Comparison of ENCODE assay signal across 18 cellular contexts in the genomic region with DNA sequence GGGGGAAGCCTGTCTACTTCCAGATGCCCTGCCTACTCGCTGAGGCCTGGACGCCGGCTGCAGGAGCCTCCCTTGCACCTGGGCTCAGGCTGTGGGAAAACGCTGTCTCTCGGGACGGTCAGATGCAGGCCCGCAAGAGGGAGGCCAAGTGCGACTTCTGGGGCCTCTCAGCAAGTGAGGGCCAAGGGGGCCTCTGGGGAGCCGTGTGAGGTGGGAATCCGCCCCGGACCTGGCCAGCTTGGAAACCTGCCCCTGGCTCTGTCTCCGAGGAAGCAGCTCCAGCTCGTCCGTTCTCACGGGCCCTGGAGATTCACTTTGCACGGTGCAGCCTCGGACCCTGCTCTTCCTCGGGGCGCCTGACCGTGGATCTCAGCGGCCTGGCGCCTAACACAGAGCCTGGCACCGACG. TPM values are rescaled to one million over a fixed set of nuclear protein-coding genes. Genes with fewer than 3 reads are reported as not detected.
A peak's percentile ranks its signal among the peaks of the same experiment; 100 is the strongest.
DNase-seq lines count a peak whose midpoint lies in the region; ATAC-seq and TF ChIP-seq lines count a peak whose summit lies in the region.
"Had no signal": no experiment of that assay in that cellular context is flagged by ENCODE, and none has a peak within 500 bp of the region (broad histone marks: within the 10 kb centered on the region; RNA-seq: fewer than 3 reads in every experiment).

No MANE protein-coding gene starts in this region.

- no peak for TF ChIP-seq POLR2A in IMR-90 (IDR thresholded peaks at IDR 0.05; ENCODE audit: low read depth, low read length)
- TF ChIP-seq POLR2A in spleen (IDR thresholded peaks at IDR 0.05) = no peak

- peaks cover 3% of the 10 kb centered on the region; the same call in 1 of the 2 replicates for H4K20me1 ChIP-seq in IMR-90 (ENCODE audit: insufficient read depth, low read length)

- H3K9ac ChIP-seq in IMR-90 (ENCODE audit: low read depth, low read length) = no peak overlapping the region

- no peak overlapping the region for H3K4me2 ChIP-seq in IMR-90 (ENCODE audit: low read depth, low read length)

- H2BK5ac ChIP-seq in IMR-90 (ENCODE audit: low read depth, low read length, poor library complexity, severe bottlenecking) = no peak overlapping the region

- H4K5ac ChIP-seq in IMR-90 (ENCODE audit: low read depth, low read length) = no peak overlapping the region

- H3K79me1 ChIP-seq in IMR-90 (ENCODE audit: low read depth in 1 of 2, low read length in 2 of 2) = peaks cover 0 to 5% of the 10 kb centered on the region in 2 experiments; a peak in 2 of 4 replicates

- POLR2A ChIA-PET in IMR-90 (lab: Charles Lee; ENCODE audit: unreplicated experiment) = no interaction called here

- H3K4ac ChIP-seq in IMR-90 (ENCODE audit: low read depth, low read length) = peak overlapping the region; percentile 32; the same call in 1 of the 2 replicates

- dilution Hi-C loops in IMR-90 (cut with HindIII; ENCODE audit: low sequenced_read_pairs, unreplicated experiment) = no loop called here

- H2AK5ac ChIP-seq in IMR-90 (ENCODE audit: low read depth, low read length) = 0 out of 2 replicates have a peak overlapping the region, but pooled peaks have one; percentile 4

- no peak overlapping the region for H2BK120ac ChIP-seq in IMR-90 (ENCODE audit: low read depth, low read length)

- CTCF ChIA-PET in IMR-90 (lab: Yijun Ruan, JAX) = interaction anchor here (1.3 kb wide), 1 partner anchor 175 kb away, joined by 8 read pairs; no protein-coding TSS in a partner anchor

- H3K18ac ChIP-seq in IMR-90 (ENCODE audit: low read depth, low read length) = no peak overlapping the region; the same call in 1 of the 2 replicates

- H3K9me1 ChIP-seq in IMR-90 (ENCODE audit: insufficient read depth, low read length) = no peaks in the 10 kb centered on the region; the same call in 1 of the 2 replicates

- peak overlapping the region; percentile 8 for H2AK9ac ChIP-seq in IMR-90 (replicated peaks; ENCODE audit: low read depth, low read length, poor library complexity)

- H3K36me3 ChIP-seq in IMR-90 (ENCODE audit: control insufficient read depth, insufficient read depth, low read length) (peaks cover 15% of the 10 kb centered on the region), spleen (peaks cover 0 to 55% (median 28%) of the 10 kb centered on the region in 6 donors)

- H3K27ac ChIP-seq in IMR-90 (ENCODE audit: insufficient read depth, low read length) (no peak overlapping the region), cingulate gyrus (ENCODE audit: low read depth, low read length) (peak overlapping the region; percentile 29), layer of hippocampus (ENCODE audit: low read depth, low read length) (peak overlapping the region; percentile 13), temporal lobe (ENCODE audit: low read depth, low read length) (peak overlapping the region; percentile 30), spleen (no peak overlapping the region)
- H3K27ac ChIP-seq: VCaP had no signal

- H3K14ac ChIP-seq in IMR-90 (replicated peaks; ENCODE audit: low read depth, low read length) = no peak overlapping the region

- H2AFZ ChIP-seq in IMR-90 (replicated peaks; ENCODE audit: low read length, poor library complexity) = peak overlapping the region; percentile 4

- no TSS peak for BruUV-seq in IMR-90 (replicated peaks; lab: Mats Ljungman, UMichigan)

- DNase-seq in IMR-90 (no peak), foreskin melanocyte (no peak), spleen (no peak), GOT3 (lab: John Stamatoyannopoulos, UW) (no peak)
- DNase-seq: activated CD4-positive, alpha-beta T cell treated with anti-CD3 and anti-CD28 coated beads, Interleukin-2, amount 50 U/mL, for 48 hours; activated gamma-delta T cell; CD8-positive, alpha-beta memory T cell; natural killer cell; NCI-H1092; NCI-H524 treated with DMSO at 0.1 percent for 48 hours had no signal

- no peak overlapping the region for H4K8ac ChIP-seq in IMR-90 (ENCODE audit: low read depth in 2 of 2, low read length in 2 of 2)

- TF ChIP-seq RAD21 in IMR-90 (IDR thresholded peaks at IDR 0.05; ENCODE audit: low read length) = no peak

- H3K9me3 ChIP-seq in IMR-90 (ENCODE audit: control insufficient read depth, insufficient read depth, low read length) = 0 out of 2 replicates have a peak, but pooled peaks cover 2% of the 10 kb centered on the region
- H3K9me3 ChIP-seq in spleen = no peaks in the 10 kb centered on the region
- H3K9me3 ChIP-seq: thyroid gland had no signal

- in situ Hi-C loops in IMR-90 (cut with MboI; ENCODE audit: low sequenced_read_pairs) = no loop called here

- H3K56ac ChIP-seq in IMR-90 (ENCODE audit: extremely low read depth, insufficient read depth, low read length) = no peak overlapping the region

- TF ChIP-seq CTCF in IMR-90 (conservative IDR thresholded peaks at IDR 0.05; ENCODE audit: low read depth, low read length) (no peak), spleen (IDR thresholded peaks at IDR 0.05 in 8 of 11, conservative IDR thresholded peaks at IDR 0.05 in 3 of 11) (no peak)

- peaks cover 13% of the 10 kb centered on the region for H3K4me1 ChIP-seq in IMR-90 (ENCODE audit: control insufficient read depth, insufficient read depth, low read length)
- H3K4me1 ChIP-seq in spleen = no peaks in the 10 kb centered on the region

- H2BK15ac ChIP-seq in IMR-90 (ENCODE audit: low read depth, low read length) = no peak overlapping the region

- ATAC-seq in IMR-90 (ENCODE audit: low read depth) (no peak), HG03175 (IDR thresholded peaks at IDR 0.05; ENCODE audit: unreplicated experiment) (no peak)
- ATAC-seq: natural killer cell had no signal

- H3K4me3 ChIP-seq in IMR-90 (ENCODE audit: insufficient read depth, low read depth, low read length) (no peak overlapping the region), spleen (no peak overlapping the region)
- H3K4me3 ChIP-seq: thyroid gland had no signal

- H2BK20ac ChIP-seq in IMR-90 (ENCODE audit: low read depth, low read length) = no peak overlapping the region

- no peak overlapping the region; the same call in 1 of the 2 replicates for H4K91ac ChIP-seq in IMR-90 (ENCODE audit: insufficient read depth, low read depth, low read length)

- H3K27me3 ChIP-seq in IMR-90 (ENCODE audit: control insufficient read depth, insufficient read depth, low read length) (no peaks in the 10 kb centered on the region), layer of hippocampus (ENCODE audit: control insufficient read depth, insufficient read depth, low read length) (no peaks in the 10 kb centered on the region), spleen (replicated peaks in 1 of 7) (no peaks in the 10 kb centered on the region)
- H3K27me3 ChIP-seq: thyroid gland had no signal

- intact Hi-C loops in IMR-90 (cut with micrococcal nuclease) = loop anchor here (1.0 to 10.0 kb wide), 3 partner anchors 78 to 217 kb away; no protein-coding TSS in a partner anchor
- intact Hi-C loops in spleen (cut with DNase I; ENCODE audit: low total_unique reads) = no loop called here

- 68% methylated on average over 12 of the region's 24 CpGs; no CpG with 5 or more reads in 1 of the 2 experiments for WGBS in IMR-90 (ENCODE audit: extremely low coverage in 2 of 2, insufficient read length in 1 of 2), 2 experiments
- WGBS in spleen, 5 donors = 90 to 95% (median 92%) methylated on average over 8 to 24 of the region's 24 CpGs

- no peak overlapping the region for H3K23ac ChIP-seq in IMR-90 (ENCODE audit: low read depth, low read length)

TF ChIP-seq in IMR-90, 13 proteins besides CTCF, POLR2A, EP300 and RAD21:
- no peak for TF ChIP-seq MAZ (IDR thresholded peaks at IDR 0.05; ENCODE audit: borderline replicate concordance, low read depth, low read length)
- TF ChIP-seq FOS (IDR thresholded peaks at IDR 0.05; ENCODE audit: low read depth, low read length) = no peak
- no peak for TF ChIP-seq BHLHE40 (IDR thresholded peaks at IDR 0.05; ENCODE audit: low read depth, low read length)
- no peak for TF ChIP-seq CHD1 (IDR thresholded peaks at IDR 0.05; ENCODE audit: low read depth, low read length)
- TF ChIP-seq, protein P1, sequence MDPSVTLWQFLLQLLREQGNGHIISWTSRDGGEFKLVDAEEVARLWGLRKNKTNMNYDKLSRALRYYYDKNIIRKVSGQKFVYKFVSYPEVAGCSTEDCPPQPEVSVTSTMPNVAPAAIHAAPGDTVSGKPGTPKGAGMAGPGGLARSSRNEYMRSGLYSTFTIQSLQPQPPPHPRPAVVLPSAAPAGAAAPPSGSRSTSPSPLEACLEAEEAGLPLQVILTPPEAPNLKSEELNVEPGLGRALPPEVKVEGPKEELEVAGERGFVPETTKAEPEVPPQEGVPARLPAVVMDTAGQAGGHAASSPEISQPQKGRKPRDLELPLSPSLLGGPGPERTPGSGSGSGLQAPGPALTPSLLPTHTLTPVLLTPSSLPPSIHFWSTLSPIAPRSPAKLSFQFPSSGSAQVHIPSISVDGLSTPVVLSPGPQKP (IDR thresholded peaks at IDR 0.05; ENCODE audit: borderline replicate concordance, low read depth, low read length) = no peak
TF ChIP-seq in IMR-90: peak in this region for 0.

RNA-seq across cellular contexts. Expression of gene CRTC1, which starts 11.4 kb away (rescaled TPM):
- total RNA-seq in IMR-90 (2012; rRNA removed) (0.18 and 0.28 TPM in 2 replicates), temporal lobe (13.3 TPM), spleen (10 to 100 TPM in 3 of 7 donors, 1 to 10 TPM in 4; 4.7 to 15.7 (median 8.8) TPM)
- polyA plus RNA-seq in IMR-90 (2012; rRNA removed) (5.7 and 6.5 TPM in 2 replicates), spleen (10 to 100 TPM in 1 of 3 donors, 1 to 10 TPM in 2; 3.1 to 11.3 (median 6.4) TPM)
- 3.1 and 6.8 TPM in 2 replicates for polyA plus RNA-seq in IMR-90 (2012; cell fraction: cytosol; rRNA removed)
- polyA plus RNA-seq in IMR-90 (2012; cell fraction: nucleus; rRNA removed; ENCODE audit: low replicate concordance) = 28.3 and 53.7 TPM in 2 replicates

RNA-seq across cellular contexts. Expression of gene KLHL26, which starts 35.2 kb away (rescaled TPM):
- 0.28 and 2.2 TPM in 2 replicates for total RNA-seq in IMR-90 (2012; rRNA removed)
- polyA plus RNA-seq in IMR-90 (2012; rRNA removed) = 4.7 and 5.8 TPM in 2 replicates
- 1.9 and 3.3 TPM in 2 replicates for polyA plus RNA-seq in IMR-90 (2012; cell fraction: cytosol; rRNA removed)
- polyA plus RNA-seq in IMR-90 (2012; cell fraction: nucleus; rRNA removed; ENCODE audit: low replicate concordance) = 2.6 and 6.8 TPM in 2 replicates
- total RNA-seq in temporal lobe = 8.6 TPM
- total RNA-seq in spleen = 10 to 100 TPM in 4 of 7 donors, 1 to 10 TPM in 3; 4.4 to 23.1 (median 10.3) TPM
- 1 to 10 TPM; 1.7 to 3.5 (median 2.2) TPM for polyA plus RNA-seq in spleen

RNA-seq across cellular contexts. Expression of gene TMEM59L, which starts 59.4 kb away (rescaled TPM):
- total RNA-seq in IMR-90 (2012; rRNA removed) (under 0.01 and 0.28 TPM in 2 replicates), temporal lobe (42.0 TPM), spleen (under 1 TPM in 2 of 7 donors, not detected in 5; 0.28 to 0.49 TPM)
- polyA plus RNA-seq in IMR-90 (2012; rRNA removed) (5.9 and 6.1 TPM in 2 replicates), spleen (under 1 TPM; 0.15 to 0.74 (median 0.50) TPM)
- polyA plus RNA-seq in IMR-90 (2012; cell fraction: cytosol; rRNA removed) = 5.6 and 9.7 TPM in 2 replicates
- polyA plus RNA-seq in IMR-90 (2012; cell fraction: nucleus; rRNA removed; ENCODE audit: low replicate concordance) = 21.2 and 55.5 TPM in 2 replicates
- total RNA-seq: CD8-positive, alpha-beta memory T cell; HT-29; natural killer cell had no signal
- polyA plus RNA-seq: CD8-positive, alpha-beta memory T cell; keratinocyte had no signal

Comparison
In these comparisons a context has a peak if more than half of its experiments do, and no peak if none do; other contexts are left out.
1. H3K27ac ChIP-seq: peak in cingulate gyrus (single experiment), layer of hippocampus (single experiment) and temporal lobe (single experiment); none in IMR-90 (single experiment) and spleen (0 of 8).
2. RNA of gene TMEM59L, which starts 59.4 kb away (total RNA-seq): 42.0 TPM in temporal lobe (single experiment); 0.28 to 0.49 TPM in spleen and under 0.01 to 0.28 TPM in IMR-90; every median in the first group is over 10 times any median in the second.